Comparison of ENCODE assay signal across 11 cellular contexts in the genomic region with DNA sequence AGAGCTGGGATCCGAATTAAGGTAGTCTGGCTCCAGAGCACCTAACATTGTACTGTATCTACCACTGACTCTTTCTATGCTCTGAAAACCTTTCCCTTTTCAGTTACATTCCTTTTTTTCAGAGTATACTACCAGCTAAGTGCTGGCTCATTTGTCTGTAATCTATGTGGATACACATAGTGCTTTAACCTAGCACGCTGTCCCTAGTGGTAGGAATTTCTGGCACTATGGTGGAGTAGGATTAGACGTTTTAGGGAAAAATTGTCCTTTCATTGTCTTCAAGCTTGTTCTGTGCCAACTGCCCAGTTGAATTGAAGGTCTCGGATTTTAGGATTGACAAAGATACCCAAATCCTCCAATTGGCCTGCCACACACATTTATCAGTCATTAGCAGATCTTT.
DNase-seq lines count a peak whose midpoint lies in the region; ATAC-seq and TF ChIP-seq lines count a peak whose summit lies in the region.
"Had no signal": no experiment of that assay in that cellular context is flagged by ENCODE, and none has a peak within 500 bp of the region (broad histone marks: within the 10 kb centered on the region; RNA-seq: fewer than 3 reads in every experiment).

No MANE protein-coding gene starts in this region.

- CTCF ChIA-PET in Caco-2 (lab: Charles Lee), result interaction anchor here (0.6 to 1.9 kb wide), 6 partner anchors 16 to 334 kb away, joined by 3 to 8 read pairs (median 4); no protein-coding TSS in a partner anchor

- no peak overlapping the region for H2BK15ac ChIP-seq in mesendoderm (replicated peaks; ENCODE audit: low read depth)

- H2BK5ac ChIP-seq in mesendoderm (ENCODE audit: low read length), result no peak overlapping the region

- no peaks in the 10 kb centered on the region for H3K27me3 ChIP-seq in Caco-2 (replicated peaks; ENCODE audit: control insufficient read depth, insufficient read depth, low read length)
- no peaks in the 10 kb centered on the region for H3K27me3 ChIP-seq in mesendoderm (ENCODE audit: insufficient read depth, low read length, poor library complexity)

- no peak overlapping the region for H4K8ac ChIP-seq in mesendoderm (ENCODE audit: low read depth, low read length)

- H3K9me3 Mint-ChIP-seq in Caco-2 (ENCODE audit: unreplicated experiment), result no peaks in the 10 kb centered on the region

- H3K9ac ChIP-seq in mesendoderm (ENCODE audit: low read length), result no peak overlapping the region

- no peaks in the 10 kb centered on the region for H3K79me1 ChIP-seq in mesendoderm (ENCODE audit: low read length)

- no peaks in the 10 kb centered on the region for H3K36me3 Mint-ChIP-seq in Caco-2 (ENCODE audit: insufficient read depth, unreplicated experiment)

- H3K27ac ChIP-seq in mesendoderm (ENCODE audit: low read depth, low read length), result no peak overlapping the region

- H3K27me3 Mint-ChIP-seq in Caco-2 (ENCODE audit: insufficient read depth, unreplicated experiment), result peaks cover 3% of the 10 kb centered on the region

- WGBS in mesendoderm (ENCODE audit: extremely low coverage, insufficient coverage, low lambda C conversion rate), result no CpG with 5 or more reads among the region's 4 CpGs

- no peak overlapping the region for H3K4me3 ChIP-seq in Caco-2 (ENCODE audit: low read depth, low read length)
- H3K4me3 ChIP-seq in LNCaP clone FGC (ENCODE audit: low read depth, low read length), result no peak overlapping the region
- no peak overlapping the region for H3K4me3 ChIP-seq in mesendoderm (ENCODE audit: low read length)

- H3K56ac ChIP-seq in mesendoderm (ENCODE audit: low read length), result no peak overlapping the region

- H3K27ac Mint-ChIP-seq in Caco-2 (ENCODE audit: unreplicated experiment), result no peak overlapping the region

- no peak overlapping the region for H3K4me3 Mint-ChIP-seq in Caco-2 (ENCODE audit: unreplicated experiment)

- POLR2A ChIA-PET in Caco-2 (lab: Charles Lee), result no interaction called here

- H3K4me1 Mint-ChIP-seq in Caco-2 (ENCODE audit: low read depth, unreplicated experiment), result peaks cover 7% of the 10 kb centered on the region

- no peak overlapping the region for H3K18ac ChIP-seq in mesendoderm (ENCODE audit: low read length)

- H2BK120ac ChIP-seq in mesendoderm (ENCODE audit: low read depth, low read length), result no peak overlapping the region

- H3K36me3 ChIP-seq in Caco-2 (ENCODE audit: control insufficient read depth, insufficient read depth, low read length) (no peaks in the 10 kb centered on the region), mesendoderm (ENCODE audit: control insufficient read depth, insufficient read depth, low read length) (no peaks in the 10 kb centered on the region)

- intact Hi-C loops in Caco-2 (cut with micrococcal nuclease; ENCODE audit: unreplicated experiment), result loop anchor here (2.0 kb wide), 1 partner anchor 107 kb away; no protein-coding TSS in a partner anchor

- TF ChIP-seq CTCF in Caco-2 (IDR thresholded peaks at IDR 0.05; ENCODE audit: insufficient read depth in 1 of 2, low read depth in 1 of 2, low read length in 1 of 2, severe bottlenecking in 1 of 2, unreplicated experiment in 1 of 2) (peak; percentile 60 to 82), LNCaP clone FGC (IDR thresholded peaks at IDR 0.05; ENCODE audit: control insufficient read depth, extremely low read depth, insufficient read depth) (peak; percentile 51; the same call in 1 of the 2 replicates)

- no TSS peak for BruUV-seq in Caco-2 (replicated peaks; lab: Mats Ljungman, UMichigan)

- H3K4me2 ChIP-seq in mesendoderm (ENCODE audit: low read length), result no peak overlapping the region

- ATAC-seq in HG02852 (IDR thresholded peaks at IDR 0.05; ENCODE audit: unreplicated experiment) (no peak), GM21786 (IDR thresholded peaks at IDR 0.05; ENCODE audit: unreplicated experiment) (no peak), HG03108 (IDR thresholded peaks at IDR 0.05; ENCODE audit: unreplicated experiment) (no peak)

- H4K5ac ChIP-seq in mesendoderm (ENCODE audit: low read length), result no peak overlapping the region

- peak; percentile 50 to 56 for DNase-seq in Caco-2
- no peak for DNase-seq in LNCaP clone FGC (ENCODE audit: low read depth)
- peak; percentile 1 for DNase-seq in dermis blood vessel endothelial cell
- DNase-seq in mesendoderm, result peak; percentile 85
- no peak for DNase-seq in NOMO-1 treated with DMSO at 0.1 percent for 48 hours (lab: John Stamatoyannopoulos, UW; ENCODE audit: unreplicated experiment)
- DNase-seq: activated CD4-positive, alpha-beta T cell treated with anti-CD3 and anti-CD28 coated beads, Interleukin-2, amount 50 U/mL, for 1 hour; NCI-H1048; SHP77 treated with DMSO at 0.1 percent for 48 hours had no signal

- no peaks in the 10 kb centered on the region for H3K9me3 ChIP-seq in Caco-2

- H3K23ac ChIP-seq in mesendoderm (ENCODE audit: low read length), result no peak overlapping the region

- H3K4me1 ChIP-seq in Caco-2 (peaks cover 5% of the 10 kb centered on the region; the same call in 1 of the 2 replicates), mesendoderm (ENCODE audit: control insufficient read depth, low read depth, low read length) (peaks cover 4% of the 10 kb centered on the region)

- no peak overlapping the region for H3K4ac ChIP-seq in mesendoderm (ENCODE audit: low read depth, low read length)

- H2AK5ac ChIP-seq in mesendoderm (ENCODE audit: low read length), result no peak overlapping the region

- H3K79me2 ChIP-seq in mesendoderm (ENCODE audit: control insufficient read depth, insufficient read depth, low read length), result no peaks in the 10 kb centered on the region

Comparison
In these comparisons a context has a peak if more than half of its experiments do, and no peak if none do; other contexts are left out.
1. DNase-seq: peak in Caco-2 (2 of 2), dermis blood vessel endothelial cell (single experiment) and mesendoderm (single experiment); none in LNCaP clone FGC (single experiment) and NOMO-1 treated with DMSO at 0.1 percent for 48 hours (single experiment).